Comparison of ENCODE assay signal across 14 cellular contexts in genomic region chr12:123942277-123942653, GRCh38. TPM values are rescaled to one million over a fixed set of nuclear protein-coding genes. Genes with fewer than 3 reads are reported as not detected.
DNase-seq lines count a peak whose midpoint lies in the region; ATAC-seq and TF ChIP-seq lines count a peak whose summit lies in the region.
"Had no signal": no experiment of that assay in that cellular context is flagged by ENCODE, and none has a peak within 500 bp of the region (broad histone marks: within the 10 kb centered on the region; RNA-seq: fewer than 3 reads in every experiment).

No MANE protein-coding gene starts in this region.

- H3K23ac ChIP-seq in trophoblast cell (ENCODE audit: low read length): no peak overlapping the region

- ATAC-seq in GM21423 (IDR thresholded peaks at IDR 0.05; ENCODE audit: unreplicated experiment) (no peak), GM18517 (IDR thresholded peaks at IDR 0.05; ENCODE audit: unreplicated experiment) (no peak)
- ATAC-seq: gastroesophageal sphincter, left ventricle myocardium superior, pancreas, Right ventricle myocardium inferior had no signal

- H3K27me3 ChIP-seq in trophoblast cell (ENCODE audit: insufficient read depth, low read length): no peaks in the 10 kb centered on the region
- H3K27me3 ChIP-seq: gastroesophageal sphincter, pancreas had no signal

- TF ChIP-seq CTCF in epithelial cell of esophagus (IDR thresholded peaks at IDR 0.05; ENCODE audit: insufficient read depth, low read depth, low read length, missing control alignments) (no peak), osteocyte (IDR thresholded peaks at IDR 0.05) (no peak)

- peaks cover 3% of the 10 kb centered on the region for H3K9me3 Mint-ChIP-seq in osteocyte (ENCODE audit: unreplicated experiment)

- peak; percentile 76 for DNase-seq in Ammon's horn (ENCODE audit: low spot score)
- peak; percentile 67 for DNase-seq in T1000 (lab: John Stamatoyannopoulos, UW)
- DNase-seq in epithelial cell of esophagus (ENCODE audit: low read depth): peak; percentile 20
- DNase-seq in osteocyte (ENCODE audit: extremely low spot score, unreplicated experiment): no peak
- no peak for DNase-seq in trophoblast cell
- DNase-seq in UCSD-AML1 (lab: John Stamatoyannopoulos, UW; ENCODE audit: unreplicated experiment): no peak
- DNase-seq: CD4-positive, CD25-positive, alpha-beta regulatory T cell; left ventricle myocardium superior; NCI-H524 treated with DMSO at 0.1 percent for 48 hours; pancreas had no signal

- H3K14ac ChIP-seq in trophoblast cell (ENCODE audit: low read length): no peak overlapping the region

- H3K4me2 ChIP-seq in trophoblast cell (ENCODE audit: low read length): no peak overlapping the region

- peak overlapping the region; percentile 88 for H3K27ac Mint-ChIP-seq in osteocyte (ENCODE audit: unreplicated experiment)
- H3K27ac Mint-ChIP-seq: CD4-positive, CD25-positive, alpha-beta regulatory T cell had no signal

- no peaks in the 10 kb centered on the region for H3K27me3 Mint-ChIP-seq in osteocyte (ENCODE audit: unreplicated experiment)
- H3K27me3 Mint-ChIP-seq: CD4-positive, CD25-positive, alpha-beta regulatory T cell had no signal

- H4K91ac ChIP-seq in trophoblast cell (ENCODE audit: low read depth, low read length): no peak overlapping the region

- no peak overlapping the region for H2AFZ ChIP-seq in trophoblast cell (ENCODE audit: insufficient read depth, low read length, poor library complexity)

- no peaks in the 10 kb centered on the region for H3K79me1 ChIP-seq in trophoblast cell (ENCODE audit: low read length)

- H2BK12ac ChIP-seq in trophoblast cell (ENCODE audit: low read length): no peak overlapping the region

- H3K4me1 ChIP-seq in trophoblast cell (ENCODE audit: control insufficient read depth in 1 of 2, insufficient read depth in 2 of 2, low read length in 2 of 2): peaks cover 4 to 7% of the 10 kb centered on the region in 2 experiments
- H3K4me1 ChIP-seq: pancreas had no signal

- H3K36me3 Mint-ChIP-seq in osteocyte (ENCODE audit: unreplicated experiment): peaks cover 44% of the 10 kb centered on the region

- H3K18ac ChIP-seq in trophoblast cell (ENCODE audit: low read length): no peak overlapping the region

- H3K79me2 ChIP-seq in trophoblast cell (ENCODE audit: control insufficient read depth, insufficient read depth, low read length, poor library complexity): no peaks in the 10 kb centered on the region

- peaks cover 15% of the 10 kb centered on the region for H3K9me3 ChIP-seq in trophoblast cell (ENCODE audit: insufficient read depth, low read depth, low read length)
- H3K9me3 ChIP-seq: gastroesophageal sphincter, pancreas had no signal

- H3K4me3 ChIP-seq in epithelial cell of esophagus (ENCODE audit: low read length): no peak overlapping the region
- no peak overlapping the region for H3K4me3 ChIP-seq in trophoblast cell (ENCODE audit: low read depth, low read length)
- H3K4me3 ChIP-seq: gastroesophageal sphincter, pancreas had no signal

- H3K4me1 Mint-ChIP-seq in osteocyte (ENCODE audit: unreplicated experiment): peaks cover 44% of the 10 kb centered on the region

- no peak overlapping the region for H3K4ac ChIP-seq in trophoblast cell (ENCODE audit: low read depth, low read length)

- no CpG with 5 or more reads among the region's 10 CpGs for WGBS in trophoblast cell (ENCODE audit: extremely low coverage, insufficient coverage, insufficient read length)

- H2BK5ac ChIP-seq in trophoblast cell (ENCODE audit: low read depth, low read length, poor library complexity): no peak overlapping the region

- H2AK5ac ChIP-seq in trophoblast cell (ENCODE audit: low read length): no peak overlapping the region

- H3K9ac ChIP-seq in trophoblast cell (ENCODE audit: low read length): no peak overlapping the region

- no peak overlapping the region for H2BK120ac ChIP-seq in trophoblast cell (ENCODE audit: insufficient read depth, low read length, poor library complexity)

- no peak overlapping the region for H4K12ac ChIP-seq in trophoblast cell (ENCODE audit: low read depth, low read length)

- no peak overlapping the region for H4K8ac ChIP-seq in trophoblast cell (ENCODE audit: low read depth, low read length)

- H3K27ac ChIP-seq in trophoblast cell (ENCODE audit: low read depth, low read length): no peak overlapping the region
- H3K27ac ChIP-seq: gastroesophageal sphincter, pancreas had no signal

- H3K36me3 ChIP-seq in trophoblast cell (ENCODE audit: control insufficient read depth in 1 of 2, insufficient read depth in 2 of 2, low read length in 2 of 2): peaks cover 44 to 59% of the 10 kb centered on the region in 2 experiments

- H3K4me3 Mint-ChIP-seq in osteocyte (ENCODE audit: unreplicated experiment): peak overlapping the region; percentile 38
- H3K4me3 Mint-ChIP-seq: CD4-positive, CD25-positive, alpha-beta regulatory T cell had no signal

RNA-seq across cellular contexts. Expression of gene CCDC92, which starts 30.4 kb away (rescaled TPM):
- 52.6 and 55.1 TPM in 2 replicates for total RNA-seq in osteocyte
- 60.8 and 68.8 TPM in 2 replicates for polyA plus RNA-seq in trophoblast cell (2013)

RNA-seq across cellular contexts. Expression of gene ZNF664, which starts 30.8 kb away (rescaled TPM):
- 133 and 134 TPM in 2 replicates for total RNA-seq in osteocyte
- polyA plus RNA-seq in trophoblast cell (2013): 58.3 and 64.7 TPM in 2 replicates

Comparison
In these comparisons a context has a peak if more than half of its experiments do, and no peak if none do; other contexts are left out.
1. DNase-seq: peak in Ammon's horn (single experiment), T1000 (single experiment) and epithelial cell of esophagus (single experiment); none in osteocyte (single experiment), trophoblast cell (0 of 2) and UCSD-AML1 (single experiment).